ENCODE assay signal across 8 cellular contexts in genomic region chr7:77393261-77393660, GRCh38. TPM values are rescaled to one million over a fixed set of nuclear protein-coding genes. Genes with fewer than 3 reads are reported as not detected.
DNase-seq lines count a peak whose midpoint lies in the region; ATAC-seq lines count a peak whose summit lies in the region.

No MANE protein-coding gene starts in this region.

- no peak for DNase-seq in activated CD4-positive, CD25-positive, alpha-beta regulatory T cell treated with anti-CD3 and anti-CD28 coated beads, Interleukin-2, amount 50 U/mL, for 72 hours
- peak; percentile 48 for DNase-seq in activated T-cell treated with anti-CD3 and anti-CD28 coated beads, Interleukin-2, amount 50 U/mL, for 24 hours
- peak; percentile 25 to 50 (median 46) for DNase-seq in stimulated activated CD4-positive, alpha-beta T cell treated with anti-CD3 and anti-CD28 coated beads, TNF-alpha, amount 100 ng/mL, for 24 hours (ENCODE audit: low read depth in 3 of 3)
- no peak for DNase-seq in NCI-H774 (lab: John Stamatoyannopoulos, UW)
- no peak for DNase-seq in COLO668 (lab: John Stamatoyannopoulos, UW; ENCODE audit: unreplicated experiment)
- DNase-seq in occipital lobe (lab: John Stamatoyannopoulos, UW), result no peak

- peaks cover 13% of the 10 kb centered on the region for H3K36me3 Mint-ChIP-seq in activated T-cell treated with anti-CD3 and anti-CD28 coated beads, Interleukin-2, amount 50 U/mL, for 24 hours (ENCODE audit: low read depth)

- peak; percentile 98 to 99 for ATAC-seq in activated CD4-positive, CD25-positive, alpha-beta regulatory T cell treated with anti-CD3 and anti-CD28 coated beads, Interleukin-2, amount 50 U/mL, for 24 hours
- peak; percentile 95 for ATAC-seq in HG03095 (IDR thresholded peaks at IDR 0.05; ENCODE audit: unreplicated experiment)

- H3K27me3 Mint-ChIP-seq in activated T-cell treated with anti-CD3 and anti-CD28 coated beads, Interleukin-2, amount 50 U/mL, for 24 hours, result no peaks in the 10 kb centered on the region

- no peaks in the 10 kb centered on the region for H3K9me3 Mint-ChIP-seq in activated T-cell treated with anti-CD3 and anti-CD28 coated beads, Interleukin-2, amount 50 U/mL, for 24 hours

- H3K27ac Mint-ChIP-seq in activated T-cell treated with anti-CD3 and anti-CD28 coated beads, Interleukin-2, amount 50 U/mL, for 24 hours, result peak overlapping the region; percentile 27

- H3K4me1 Mint-ChIP-seq in activated T-cell treated with anti-CD3 and anti-CD28 coated beads, Interleukin-2, amount 50 U/mL, for 24 hours (ENCODE audit: low read depth), result peaks cover 32% of the 10 kb centered on the region

- H3K4me3 Mint-ChIP-seq in activated T-cell treated with anti-CD3 and anti-CD28 coated beads, Interleukin-2, amount 50 U/mL, for 24 hours, result no peak overlapping the region

RNA-seq across cellular contexts. Expression of gene GSAP, which starts 22.9 kb away (rescaled TPM):
- total RNA-seq in occipital lobe, result 12.6 TPM

Comparison
In these comparisons a context has a peak if more than half of its experiments do, and no peak if none do; other contexts are left out.
1. DNase-seq: peak in activated T-cell treated with anti-CD3 and anti-CD28 coated beads, Interleukin-2, amount 50 U/mL, for 24 hours (single experiment) and stimulated activated CD4-positive, alpha-beta T cell treated with anti-CD3 and anti-CD28 coated beads, TNF-alpha, amount 100 ng/mL, for 24 hours (3 of 3); none in activated CD4-positive, CD25-positive, alpha-beta regulatory T cell treated with anti-CD3 and anti-CD28 coated beads, Interleukin-2, amount 50 U/mL, for 72 hours (single experiment), NCI-H774 (single experiment), COLO668 (single experiment) and occipital lobe (single experiment).